Comparison of ENCODE assay signal across 7 cellular contexts in genomic region chr17:21288581-21289017, GRCh38. TPM values are rescaled to one million over a fixed set of nuclear protein-coding genes. Genes with fewer than 3 reads are reported as not detected.
DNase-seq lines count a peak whose midpoint lies in the region; ATAC-seq and TF ChIP-seq lines count a peak whose summit lies in the region.

No MANE protein-coding gene starts in this region.

- H3K36me3 ChIP-seq in uterus = no peaks in the 10 kb centered on the region

- TF ChIP-seq CTCF in uterus (IDR thresholded peaks at IDR 0.05) = no peak
- no peak for TF ChIP-seq CTCF in mesothelial cell of epicardium (IDR thresholded peaks at IDR 0.05; ENCODE audit: unreplicated experiment)

- H3K9me3 ChIP-seq in uterus = no peaks in the 10 kb centered on the region

- peaks cover 40% of the 10 kb centered on the region for H3K4me1 Mint-ChIP-seq in activated CD8-positive, alpha-beta T cell treated with anti-CD3 and anti-CD28 coated beads, Interleukin-2, amount 10 ng/mL, durations not matched to agents 7 days and 5 days (ENCODE audit: low read depth)
- peaks cover 28% of the 10 kb centered on the region for H3K4me1 Mint-ChIP-seq in mesothelial cell of epicardium

- H3K9me3 Mint-ChIP-seq in activated CD8-positive, alpha-beta T cell treated with anti-CD3 and anti-CD28 coated beads, Interleukin-2, amount 10 ng/mL, durations not matched to agents 7 days and 5 days (ENCODE audit: insufficient read depth) = no peaks in the 10 kb centered on the region
- H3K9me3 Mint-ChIP-seq in mesothelial cell of epicardium = no peaks in the 10 kb centered on the region

- CTCF ChIA-PET in activated CD8-positive, alpha-beta T cell treated with anti-CD3 and anti-CD28 coated beads, Interleukin-2, amount 10 ng/mL, durations not matched to agents 7 days and 5 days (lab: Charles Lee) = interaction anchor here (0.7 to 1.9 kb wide), 9 partner anchors 9 to 224 kb away, joined by 3 to 20 read pairs (median 4); no protein-coding TSS in a partner anchor

- peaks cover 24% of the 10 kb centered on the region for H3K36me3 Mint-ChIP-seq in activated CD8-positive, alpha-beta T cell treated with anti-CD3 and anti-CD28 coated beads, Interleukin-2, amount 10 ng/mL, durations not matched to agents 7 days and 5 days (ENCODE audit: low read depth)
- no peaks in the 10 kb centered on the region for H3K36me3 Mint-ChIP-seq in mesothelial cell of epicardium

- ATAC-seq in GM18498 (IDR thresholded peaks at IDR 0.05; ENCODE audit: unreplicated experiment) (peak; percentile 1), HG02642 (IDR thresholded peaks at IDR 0.05; ENCODE audit: poor library complexity, unreplicated experiment) (peak; percentile 13)
- ATAC-seq in activated CD8-positive, alpha-beta T cell treated with anti-CD3 and anti-CD28 coated beads, Interleukin-2, amount 10 ng/mL, durations not matched to agents 7 days and 5 days = no peak

- peak overlapping the region; percentile 94 for H3K27ac Mint-ChIP-seq in activated CD8-positive, alpha-beta T cell treated with anti-CD3 and anti-CD28 coated beads, Interleukin-2, amount 10 ng/mL, durations not matched to agents 7 days and 5 days
- no peak overlapping the region for H3K27ac Mint-ChIP-seq in mesothelial cell of epicardium

- TF ChIP-seq POLR2A in uterus (IDR thresholded peaks at IDR 0.05) = no peak

- POLR2A ChIA-PET in activated CD8-positive, alpha-beta T cell treated with anti-CD3 and anti-CD28 coated beads, Interleukin-2, amount 10 ng/mL, durations not matched to agents 7 days and 5 days (lab: Charles Lee) = interaction anchor here (1.0 to 3.3 kb wide), 4 partner anchors 10 to 39 kb away, joined by 3 to 13 read pairs (median 7); partner anchors contain the start of gene NATD1

- peak overlapping the region; percentile 80 for H3K27ac ChIP-seq in layer of hippocampus (ENCODE audit: low read depth, low read length)
- peak overlapping the region; percentile 87 to 91 for H3K27ac ChIP-seq in uterus

- no peaks in the 10 kb centered on the region for H3K27me3 Mint-ChIP-seq in activated CD8-positive, alpha-beta T cell treated with anti-CD3 and anti-CD28 coated beads, Interleukin-2, amount 10 ng/mL, durations not matched to agents 7 days and 5 days (ENCODE audit: low read depth)
- peaks cover 3% of the 10 kb centered on the region for H3K27me3 Mint-ChIP-seq in mesothelial cell of epicardium (ENCODE audit: low read depth)

- no peak overlapping the region for H3K4me3 ChIP-seq in uterus

- H3K27me3 ChIP-seq in layer of hippocampus (ENCODE audit: control insufficient read depth, insufficient read depth, low read length) (no peaks in the 10 kb centered on the region), uterus (no peaks in the 10 kb centered on the region)

- intact Hi-C loops in uterus (cut with DNase I; ENCODE audit: low total_unique reads) = no loop called here

- peak; percentile 51 for DNase-seq in activated CD8-positive, alpha-beta T cell treated with anti-CD3 and anti-CD28 coated beads, Interleukin-2, amount 10 ng/mL, durations not matched to agents 7 days and 5 days
- DNase-seq in uterus = no peak
- no peak for DNase-seq in mesothelial cell of epicardium (ENCODE audit: low spot score in 2 of 2, unreplicated experiment in 2 of 2)
- DNase-seq in hypothalamus (lab: John Stamatoyannopoulos, UW) = no peak

- peak overlapping the region; percentile 90 for H3K4me3 Mint-ChIP-seq in activated CD8-positive, alpha-beta T cell treated with anti-CD3 and anti-CD28 coated beads, Interleukin-2, amount 10 ng/mL, durations not matched to agents 7 days and 5 days
- H3K4me3 Mint-ChIP-seq in mesothelial cell of epicardium = no peak overlapping the region

- H3K4me1 ChIP-seq in uterus = peaks cover 11 to 23% of the 10 kb centered on the region in 2 donors

RNA-seq across cellular contexts. Expression of gene MAP2K3, which starts 4.1 kb away (rescaled TPM):
- total RNA-seq in activated CD8-positive, alpha-beta T cell treated with anti-CD3 and anti-CD28 coated beads, Interleukin-2, amount 10 ng/mL, durations not matched to agents 7 days and 5 days = 10 to 100 TPM; 57.4 to 57.8 TPM
- total RNA-seq in uterus (10 to 100 TPM in 3 of 4 donors, 1 to 10 TPM in 1; 3.3 to 37.0 (median 12.5) TPM), mesothelial cell of epicardium (24.5 to 26.8 TPM (median 26.0 TPM) in 3 replicates)

RNA-seq across cellular contexts. Expression of gene NATD1, which starts 35.4 kb away (rescaled TPM):
- total RNA-seq in activated CD8-positive, alpha-beta T cell treated with anti-CD3 and anti-CD28 coated beads, Interleukin-2, amount 10 ng/mL, durations not matched to agents 7 days and 5 days = 1 to 10 TPM; 1.1 to 1.3 TPM
- 1 to 10 TPM; 2.1 to 4.9 (median 3.8) TPM for total RNA-seq in uterus
- total RNA-seq in mesothelial cell of epicardium = 12.3 to 12.7 TPM (median 12.7 TPM) in 3 replicates
